In genomic region chr15:36210426-36210825, GRCh38 we compare ENCODE assay signal across 26 cellular contexts.
"Had no signal": no experiment of that assay in that cellular context is flagged by ENCODE, and none has a peak within 500 bp of the region (broad histone marks: within the 10 kb centered on the region; RNA-seq: fewer than 3 reads in every experiment).

No MANE protein-coding gene starts in this region.

- H3K36me3 ChIP-seq: adrenal gland, breast epithelium had no signal

- H3K27me3 ChIP-seq: adrenal gland, breast epithelium had no signal

- ATAC-seq: activated CD8-positive, alpha-beta T cell treated with anti-CD3 and anti-CD28 coated beads, Interleukin-2, amount 10 ng/mL, durations not matched to agents 7 days and 5 days; T-helper 17 cell; WTC11 had no signal

- H3K4me1 ChIP-seq: adrenal gland, breast epithelium had no signal

- DNase-seq: activated CD4-positive, alpha-beta T cell treated with anti-CD3 and anti-CD28 coated beads for 48 hours; activated CD4-positive, alpha-beta T cell treated with anti-CD3 and anti-CD28 coated beads, Interleukin-2, amount 50 U/mL, for 4 hours; activated CD4-positive, CD25-positive, alpha-beta regulatory T cell treated with anti-CD3 and anti-CD28 coated beads, Interleukin-2, amount 50 U/mL, for 72 hours; activated CD8-positive, alpha-beta memory T cell treated with anti-CD3 and anti-CD28 coated beads, Interleukin-2, amount 50 U/mL, for 48 hours; activated CD8-positive, alpha-beta T cell treated with anti-CD3 and anti-CD28 coated beads, Interleukin-2, amount 10 ng/mL, durations not matched to agents 7 days and 5 days; activated naive CD4-positive, alpha-beta T cell treated with anti-CD3 and anti-CD28 coated beads, Interleukin-2, amount 50 U/mL, for 16 hours; activated naive CD8-positive, alpha-beta T cell treated with anti-CD3 and anti-CD28 coated beads, Interleukin-2, amount 10 ng/mL, durations not matched to agents 7 days and 5 days; activated T-cell treated with anti-CD3 and anti-CD28 coated beads, Interleukin-2, amount 50 U/mL, for 1 hour; adrenal gland; aorta; caudate nucleus; Kasumi-1; NCI-H1092; NCI-H1417; NCI-H1930; NCI-H2171 treated with DMSO at 0.1 percent for 48 hours; NCI-H345; NCI-H510A; NCI-H526 treated with DMSO at 0.1 percent for 48 hours; NCI-H82; NK-92 treated with Interleukin-12 subunit alpha and Interleukin-12 subunit beta, amount 100 ng/mL, for 24 hours; SHP77 treated with DMSO at 0.1 percent for 48 hours; T-helper 17 cell; T-helper 9 cell had no signal

- H3K9me3 ChIP-seq: adrenal gland, breast epithelium had no signal

- H3K27ac ChIP-seq: adrenal gland, breast epithelium had no signal

- H3K4me3 ChIP-seq: adrenal gland, breast epithelium had no signal
